In genomic region chr6:167129588-167129987, GRCh38 we compare ENCODE assay signal across 20 cellular contexts.
DNase-seq lines count a peak whose midpoint lies in the region; ATAC-seq lines count a peak whose summit lies in the region.
"Had no signal": no experiment of that assay in that cellular context is flagged by ENCODE, and none has a peak within 500 bp of the region (broad histone marks: within the 10 kb centered on the region; RNA-seq: fewer than 3 reads in every experiment).

No MANE protein-coding gene starts in this region.

- H3K27ac Mint-ChIP-seq in activated T-cell treated with anti-CD3 and anti-CD28 coated beads, Interleukin-2, amount 50 U/mL, for 24 hours, result peak overlapping the region; percentile 55
- peak overlapping the region; percentile 64 to 99 for H3K27ac Mint-ChIP-seq in effector memory CD8-positive, alpha-beta T cell
- peak overlapping the region; percentile 92 for H3K27ac Mint-ChIP-seq in stimulated activated naive B cell treated with anti-CD40 and anti-IgM and Interleukin-4, amounts not matched to agents 10 μg/mL and 1 μg/mL and 100 μg/mL, for 72 hours

- no peaks in the 10 kb centered on the region for H3K9me3 Mint-ChIP-seq in activated T-cell treated with anti-CD3 and anti-CD28 coated beads, Interleukin-2, amount 50 U/mL, for 24 hours
- H3K9me3 Mint-ChIP-seq in effector memory CD8-positive, alpha-beta T cell, result no peaks in the 10 kb centered on the region
- H3K9me3 Mint-ChIP-seq in stimulated activated naive B cell treated with anti-CD40 and anti-IgM and Interleukin-4, amounts not matched to agents 10 μg/mL and 1 μg/mL and 100 μg/mL, for 72 hours, result peaks cover 2 to 4% of the 10 kb centered on the region in 2 donors
- H3K9me3 Mint-ChIP-seq: activated naive CD4-positive, alpha-beta T cell treated with anti-CD3 and anti-CD28 coated beads, Interleukin-2, amount 50 U/mL, for 72 hours had no signal

- H3K4me1 Mint-ChIP-seq in activated T-cell treated with anti-CD3 and anti-CD28 coated beads, Interleukin-2, amount 50 U/mL, for 24 hours (ENCODE audit: low read depth), result peaks cover 22% of the 10 kb centered on the region
- peaks cover 21 to 44% of the 10 kb centered on the region in 2 donors for H3K4me1 Mint-ChIP-seq in effector memory CD8-positive, alpha-beta T cell (ENCODE audit: low read depth in 2 of 2)
- peaks cover 61 to 80% of the 10 kb centered on the region in 2 donors for H3K4me1 Mint-ChIP-seq in stimulated activated naive B cell treated with anti-CD40 and anti-IgM and Interleukin-4, amounts not matched to agents 10 μg/mL and 1 μg/mL and 100 μg/mL, for 72 hours

- no peaks in the 10 kb centered on the region for H3K27me3 Mint-ChIP-seq in activated T-cell treated with anti-CD3 and anti-CD28 coated beads, Interleukin-2, amount 50 U/mL, for 24 hours
- no peaks in the 10 kb centered on the region for H3K27me3 Mint-ChIP-seq in effector memory CD8-positive, alpha-beta T cell
- H3K27me3 Mint-ChIP-seq in stimulated activated naive B cell treated with anti-CD40 and anti-IgM and Interleukin-4, amounts not matched to agents 10 μg/mL and 1 μg/mL and 100 μg/mL, for 72 hours, result no peaks in the 10 kb centered on the region

- no peak overlapping the region for H3K4me3 Mint-ChIP-seq in activated T-cell treated with anti-CD3 and anti-CD28 coated beads, Interleukin-2, amount 50 U/mL, for 24 hours
- peak overlapping the region; percentile 21 to 83 for H3K4me3 Mint-ChIP-seq in effector memory CD8-positive, alpha-beta T cell
- peak overlapping the region; percentile 9 to 60 for H3K4me3 Mint-ChIP-seq in stimulated activated naive B cell treated with anti-CD40 and anti-IgM and Interleukin-4, amounts not matched to agents 10 μg/mL and 1 μg/mL and 100 μg/mL, for 72 hours

- peaks cover 2% of the 10 kb centered on the region for H3K36me3 Mint-ChIP-seq in activated T-cell treated with anti-CD3 and anti-CD28 coated beads, Interleukin-2, amount 50 U/mL, for 24 hours (ENCODE audit: low read depth)
- H3K36me3 Mint-ChIP-seq in effector memory CD8-positive, alpha-beta T cell (ENCODE audit: insufficient read depth), result peaks cover 62% of the 10 kb centered on the region
- peaks cover 8% of the 10 kb centered on the region in 2 donors for H3K36me3 Mint-ChIP-seq in stimulated activated naive B cell treated with anti-CD40 and anti-IgM and Interleukin-4, amounts not matched to agents 10 μg/mL and 1 μg/mL and 100 μg/mL, for 72 hours
- H3K36me3 Mint-ChIP-seq: activated naive CD4-positive, alpha-beta T cell treated with anti-CD3 and anti-CD28 coated beads, Interleukin-2, amount 50 U/mL, for 72 hours had no signal

- peak; percentile 7 for ATAC-seq in HG02870 (IDR thresholded peaks at IDR 0.05; ENCODE audit: unreplicated experiment)
- ATAC-seq in effector memory CD8-positive, alpha-beta T cell (replicated peaks), result no peak
- ATAC-seq in stimulated activated naive B cell treated with anti-CD40 and anti-IgM and Interleukin-4, amounts not matched to agents 10 μg/mL and 1 μg/mL and 100 μg/mL, for 72 hours (replicated peaks), result peak in 1 of 2 donors; percentile 18
- ATAC-seq: activated naive CD4-positive, alpha-beta T cell treated with anti-CD3 and anti-CD28 coated beads, Interleukin-2, amount 50 U/mL, for 72 hours; HCT116; lower lobe of right lung had no signal

- no peak for DNase-seq in activated T-cell treated with anti-CD3 and anti-CD28 coated beads, Interleukin-2, amount 50 U/mL, for 24 hours
- DNase-seq in activated T-cell treated with anti-CD3 and anti-CD28 coated beads, Interleukin-2, amount 50 U/mL, for 48 hours, result no peak
- no peak for DNase-seq in effector memory CD8-positive, alpha-beta T cell
- no peak for DNase-seq in stimulated activated naive B cell treated with anti-CD40 and anti-IgM and Interleukin-4, amounts not matched to agents 10 μg/mL and 1 μg/mL and 100 μg/mL, for 72 hours
- DNase-seq in stimulated activated CD8-positive, alpha-beta memory T cell treated with anti-CD3 and anti-CD28 coated beads, Interleukin-4, amount 100 ng/mL, for 48 hours, result no peak
- no peak for DNase-seq in glomerular visceral epithelial cell (ENCODE audit: extremely low spot score)
- no peak for DNase-seq in central memory CD4-positive, alpha-beta T cell
- DNase-seq: activated CD4-positive, alpha-beta T cell treated with anti-CD3 and anti-CD28 coated beads, Interleukin-2, amount 50 U/mL, for 4 hours; EL; head of caudate nucleus; kidney glomerular epithelial cell; lower lobe of right lung; NCI-H1105; NCI-H2029; NCI-H2227 treated with DMSO at 0.1 percent for 48 hours; NCI-H69; substantia nigra had no signal
